Comparison of ENCODE assay signal across 19 cellular contexts in genomic region chr12:77120695-77121094, GRCh38. TPM values are rescaled to one million over a fixed set of nuclear protein-coding genes. Genes with fewer than 3 reads are reported as not detected.
A peak's percentile ranks its signal among the peaks of the same experiment; 100 is the strongest.
DNase-seq lines count a peak whose midpoint lies in the region; ATAC-seq and TF ChIP-seq lines count a peak whose summit lies in the region.
"Had no signal": no experiment of that assay in that cellular context is flagged by ENCODE, and none has a peak within 500 bp of the region (broad histone marks: within the 10 kb centered on the region; RNA-seq: fewer than 3 reads in every experiment).

No MANE protein-coding gene starts in this region.

- H3K4me3 Mint-ChIP-seq in activated naive CD4-positive, alpha-beta T cell treated with anti-CD3 and anti-CD28 coated beads, Interleukin-2, amount 10 ng/mL, durations not matched to agents 7 days and 5 days: no peak overlapping the region
- H3K4me3 Mint-ChIP-seq: memory B cell; stimulated activated naive CD8-positive, alpha-beta T cell treated with anti-CD3 and anti-CD28 coated beads, Interleukin-15, amount 100 ng/mL, for 72 hours had no signal

- intact Hi-C loops in heart left ventricle (cut with DNase I): no loop called here

- H3K27ac Mint-ChIP-seq in activated naive CD4-positive, alpha-beta T cell treated with anti-CD3 and anti-CD28 coated beads, Interleukin-2, amount 10 ng/mL, durations not matched to agents 7 days and 5 days: no peak overlapping the region
- H3K27ac Mint-ChIP-seq: activated naive CD4-positive, alpha-beta T cell treated with anti-CD3 and anti-CD28 coated beads, Interleukin-2, amount 50 U/mL, for 72 hours; memory B cell; stimulated activated naive CD8-positive, alpha-beta T cell treated with anti-CD3 and anti-CD28 coated beads, Interleukin-15, amount 100 ng/mL, for 72 hours had no signal

- in situ Hi-C loops in astrocyte of the spinal cord (cut with HindIII; ENCODE audit: low sequenced_read_pairs): no loop called here

- DNase-seq in MG63: peak; percentile 38
- DNase-seq in astrocyte of the spinal cord (ENCODE audit: low read depth, low spot score): peak; percentile 72
- peak; percentile 66 to 84 for DNase-seq in foreskin fibroblast
- no peak for DNase-seq in heart left ventricle
- DNase-seq in activated naive CD4-positive, alpha-beta T cell treated with anti-CD3 and anti-CD28 coated beads, Interleukin-2, amount 10 ng/mL, durations not matched to agents 7 days and 5 days: no peak
- no peak for DNase-seq in COLO829 (ENCODE audit: low spot score)
- no peak for DNase-seq in ecto neural progenitor cell (ENCODE audit: low spot score)
- DNase-seq: activated CD4-positive, alpha-beta T cell treated with anti-CD3 and anti-CD28 coated beads for 1 hour; activated CD8-positive, alpha-beta memory T cell treated with anti-CD3 and anti-CD28 coated beads, Interleukin-2, amount 50 U/mL, for 48 hours; Caco-2; H7; KBM-7; NCI-H1694 treated with DMSO at 0.1 percent for 48 hours; stimulated activated naive CD8-positive, alpha-beta T cell treated with anti-CD3 and anti-CD28 coated beads, Interleukin-15, amount 100 ng/mL, for 72 hours; T-helper 2 cell had no signal

- H3K4me1 ChIP-seq in ACC112 (ENCODE audit: control insufficient read depth, insufficient read depth, low read length, unreplicated experiment) (peaks cover 90% of the 10 kb centered on the region), heart left ventricle (no peaks in the 10 kb centered on the region)
- H3K4me1 ChIP-seq: Caco-2, vagina had no signal

- CTCF ChIA-PET in activated naive CD4-positive, alpha-beta T cell treated with anti-CD3 and anti-CD28 coated beads, Interleukin-2, amount 10 ng/mL, durations not matched to agents 7 days and 5 days (lab: Charles Lee): no interaction called here

- no peaks in the 10 kb centered on the region for H3K9me3 Mint-ChIP-seq in activated naive CD4-positive, alpha-beta T cell treated with anti-CD3 and anti-CD28 coated beads, Interleukin-2, amount 10 ng/mL, durations not matched to agents 7 days and 5 days
- H3K9me3 Mint-ChIP-seq: activated naive CD4-positive, alpha-beta T cell treated with anti-CD3 and anti-CD28 coated beads, Interleukin-2, amount 50 U/mL, for 72 hours; memory B cell had no signal

- no peak overlapping the region for H2AFZ ChIP-seq in ACC112 (ENCODE audit: low read length, unreplicated experiment)

- no peaks in the 10 kb centered on the region for H3K27me3 ChIP-seq in ACC112 (ENCODE audit: insufficient read depth, low read length)
- no peaks in the 10 kb centered on the region for H3K27me3 ChIP-seq in MG63
- no peaks in the 10 kb centered on the region for H3K27me3 ChIP-seq in heart left ventricle
- H3K27me3 ChIP-seq: vagina had no signal

- no peaks in the 10 kb centered on the region for H3K36me3 Mint-ChIP-seq in activated naive CD4-positive, alpha-beta T cell treated with anti-CD3 and anti-CD28 coated beads, Interleukin-2, amount 10 ng/mL, durations not matched to agents 7 days and 5 days
- H3K36me3 Mint-ChIP-seq: activated naive CD4-positive, alpha-beta T cell treated with anti-CD3 and anti-CD28 coated beads, Interleukin-2, amount 50 U/mL, for 72 hours; memory B cell had no signal

- H3K9me3 ChIP-seq in MG63 (peaks cover 5% of the 10 kb centered on the region; the same call in 1 of the 2 replicates), heart left ventricle (no peaks in the 10 kb centered on the region)
- H3K9me3 ChIP-seq: Caco-2, vagina had no signal

- TF ChIP-seq POLR2A in heart left ventricle (IDR thresholded peaks at IDR 0.05): no peak

- H3K4me3 ChIP-seq in ACC112 (ENCODE audit: low read depth, low read length) (peak overlapping the region; percentile 11; the same call in 1 of the 2 replicates), MG63 (no peak overlapping the region), astrocyte of the spinal cord (ENCODE audit: low read depth, low read length) (no peak overlapping the region), foreskin fibroblast (ENCODE audit: low read depth in 1 of 2, low read length in 2 of 2) (no peak overlapping the region), heart left ventricle (no peak overlapping the region)
- H3K4me3 ChIP-seq: vagina had no signal

- H3K27ac ChIP-seq in ACC112 (ENCODE audit: low read depth, low read length) (peak overlapping the region; percentile 95), heart left ventricle (no peak overlapping the region)
- H3K27ac ChIP-seq: vagina had no signal

- no peaks in the 10 kb centered on the region for H3K27me3 Mint-ChIP-seq in activated naive CD4-positive, alpha-beta T cell treated with anti-CD3 and anti-CD28 coated beads, Interleukin-2, amount 10 ng/mL, durations not matched to agents 7 days and 5 days
- H3K27me3 Mint-ChIP-seq: stimulated activated naive CD8-positive, alpha-beta T cell treated with anti-CD3 and anti-CD28 coated beads, Interleukin-15, amount 100 ng/mL, for 72 hours had no signal

- TF ChIP-seq CTCF in astrocyte of the spinal cord (IDR thresholded peaks at IDR 0.05; ENCODE audit: low read depth, low read length) (no peak), foreskin fibroblast (IDR thresholded peaks at IDR 0.05; ENCODE audit: low read depth, low read length) (no peak), heart left ventricle (IDR thresholded peaks at IDR 0.05) (no peak)

- H3K4me1 Mint-ChIP-seq in activated naive CD4-positive, alpha-beta T cell treated with anti-CD3 and anti-CD28 coated beads, Interleukin-2, amount 10 ng/mL, durations not matched to agents 7 days and 5 days: no peaks in the 10 kb centered on the region
- H3K4me1 Mint-ChIP-seq: memory B cell; stimulated activated naive CD8-positive, alpha-beta T cell treated with anti-CD3 and anti-CD28 coated beads, Interleukin-15, amount 100 ng/mL, for 72 hours had no signal

- no peaks in the 10 kb centered on the region for H3K36me3 ChIP-seq in ACC112 (ENCODE audit: insufficient read depth, low read length)
- no peaks in the 10 kb centered on the region for H3K36me3 ChIP-seq in MG63
- H3K36me3 ChIP-seq in heart left ventricle: no peaks in the 10 kb centered on the region
- H3K36me3 ChIP-seq: vagina had no signal

- H3K79me2 ChIP-seq in ACC112 (ENCODE audit: control insufficient read depth, insufficient read depth, low read length, unreplicated experiment): no peaks in the 10 kb centered on the region

- no peak for ATAC-seq in heart left ventricle
- ATAC-seq: activated naive CD4-positive, alpha-beta T cell treated with anti-CD3 and anti-CD28 coated beads, Interleukin-2, amount 50 U/mL, for 72 hours; stimulated activated naive CD8-positive, alpha-beta T cell treated with anti-CD3 and anti-CD28 coated beads, Interleukin-15, amount 100 ng/mL, for 72 hours had no signal

RNA-seq across cellular contexts. Expression of gene E2F7, which starts 55.3 kb away (rescaled TPM):
- 2.4 and 2.5 TPM in 2 replicates for total RNA-seq in MG63 (2014; rRNA removed; shearing (Covaris generic); ENCODE audit: low replicate concordance)
- 1 to 10 TPM in 1 of 9 donors, under 1 TPM in 6, not detected in 2; 0.04 to 1.5 (median 0.14) TPM for total RNA-seq in heart left ventricle
- under 1 TPM; 0.08 to 0.11 TPM for polyA plus RNA-seq in heart left ventricle

Comparison
In these comparisons a context has a peak if more than half of its experiments do, and no peak if none do; other contexts are left out.
1. DNase-seq: peak in MG63 (single experiment), astrocyte of the spinal cord (single experiment) and foreskin fibroblast (2 of 2); none in heart left ventricle (0 of 5), activated naive CD4-positive, alpha-beta T cell treated with anti-CD3 and anti-CD28 coated beads, Interleukin-2, amount 10 ng/mL, durations not matched to agents 7 days and 5 days (single experiment), COLO829 (single experiment) and ecto neural progenitor cell (single experiment).